In genomic region chr10:28410420-28411135, GRCh38 we compare ENCODE assay signal across 15 cellular contexts.
DNase-seq lines count a peak whose midpoint lies in the region; ATAC-seq, FAIRE-seq and TF ChIP-seq lines count a peak whose summit lies in the region.
"Had no signal": no experiment of that assay in that cellular context is flagged by ENCODE, and none has a peak within 500 bp of the region (broad histone marks: within the 10 kb centered on the region; RNA-seq: fewer than 3 reads in every experiment).

No MANE protein-coding gene starts in this region.

- no peaks in the 10 kb centered on the region for H3K9me3 ChIP-seq in Caco-2
- no peaks in the 10 kb centered on the region for H3K9me3 ChIP-seq in GM12878 (replicated peaks; ENCODE audit: control insufficient read depth, insufficient read depth, low read length)
- H3K9me3 ChIP-seq in lower lobe of right lung: no peaks in the 10 kb centered on the region
- no peaks in the 10 kb centered on the region for H3K9me3 ChIP-seq in SJCRH30 (replicated peaks)

- POLR2A ChIA-PET in Caco-2 (lab: Charles Lee) (no interaction called here), GM12878 (lab: Charles Lee) (no interaction called here)

- BruUV-seq in Caco-2 (replicated peaks; lab: Mats Ljungman, UMichigan) (no TSS peak), GM12878 (replicated peaks; lab: Mats Ljungman, UMichigan) (no TSS peak)

- intact Hi-C loops in Caco-2 (cut with micrococcal nuclease; ENCODE audit: unreplicated experiment): no loop called here
- intact Hi-C loops in GM12878 (cut with micrococcal nuclease; ENCODE audit: unreplicated experiment): no loop called here
- intact Hi-C loops in lower lobe of right lung (cut with DNase I): no loop called here

- SMC1A ChIA-PET in GM12878 (lab: Charles Lee; ENCODE audit: uncharacterized antibody, unreplicated experiment): interaction anchor here (1.4 kb wide), 1 partner anchor 8 kb away, joined by 3 read pairs; no protein-coding TSS in a partner anchor

- H3K4me3 ChIP-seq in Caco-2 (ENCODE audit: low read depth, low read length) (no peak overlapping the region), GM12878 (no peak overlapping the region), lower lobe of right lung (no peak overlapping the region), SJCRH30 (no peak overlapping the region)

- ATAC-seq in GM12878: no peak
- ATAC-seq in lower lobe of right lung: peak; percentile 85 to 88
- ATAC-seq in HG02759 (IDR thresholded peaks at IDR 0.05; ENCODE audit: unreplicated experiment): no peak

- TF ChIP-seq EP300 in GM12878 (IDR thresholded peaks at IDR 0.05; ENCODE audit: borderline replicate concordance in 1 of 2, control insufficient read depth in 1 of 2, low read depth in 2 of 2, low read length in 2 of 2): no peak

- H2AFZ ChIP-seq in GM12878 (ENCODE audit: control insufficient read depth, low read depth, low read length): no peak overlapping the region

- 17% methylated on average over 4 of the region's 4 CpGs for WGBS in GM12878 (ENCODE audit: insufficient coverage, insufficient replicate concordance, low lambda C conversion rate, missing lambda C conversion rate)

- no peak overlapping the region for H3K27ac Mint-ChIP-seq in Caco-2 (ENCODE audit: unreplicated experiment)
- H3K27ac Mint-ChIP-seq: activated CD4-positive, alpha-beta T cell treated with anti-CD3 and anti-CD28 coated beads, Interleukin-2, amount 10 ng/mL, durations not matched to agents 24 days and 14 days had no signal

- H3K36me3 ChIP-seq in Caco-2 (ENCODE audit: control insufficient read depth, insufficient read depth, low read length): no peaks in the 10 kb centered on the region
- no peaks in the 10 kb centered on the region for H3K36me3 ChIP-seq in GM12878 (ENCODE audit: control insufficient read depth in 2 of 2, insufficient read depth in 2 of 2, low read length in 1 of 2)
- H3K36me3 ChIP-seq in lower lobe of right lung: no peaks in the 10 kb centered on the region
- no peaks in the 10 kb centered on the region for H3K36me3 ChIP-seq in SJCRH30

- H3K9ac ChIP-seq in GM12878 (ENCODE audit: control insufficient read depth, insufficient read depth, low read length): no peak overlapping the region

- no peaks in the 10 kb centered on the region for H3K4me1 ChIP-seq in Caco-2
- H3K4me1 ChIP-seq in GM12878 (ENCODE audit: control insufficient read depth, insufficient read depth, low read length): no peaks in the 10 kb centered on the region
- H3K4me1 ChIP-seq in lower lobe of right lung: no peaks in the 10 kb centered on the region
- H3K4me1 ChIP-seq in SJCRH30: no peaks in the 10 kb centered on the region

- H3K4me2 ChIP-seq in GM12878 (ENCODE audit: control insufficient read depth, insufficient read depth): no peak overlapping the region

- TF ChIP-seq CTCF in Caco-2 (IDR thresholded peaks at IDR 0.05; ENCODE audit: insufficient read depth in 1 of 2, low read depth in 1 of 2, low read length in 1 of 2, severe bottlenecking in 1 of 2, unreplicated experiment in 1 of 2): peak; percentile 49 to 51
- TF ChIP-seq CTCF in GM12878 (IDR thresholded peaks at IDR 0.05 in 2 of 3, conservative IDR thresholded peaks at IDR 0.05 in 1 of 3; ENCODE audit: control insufficient read depth in 2 of 3, extremely low read depth in 1 of 3, insufficient read depth in 1 of 3, low read depth in 3 of 3, low read length in 3 of 3): peak in 1 of 3 experiments; percentile 9; a peak in 1 of 6 replicates
- no peak for TF ChIP-seq CTCF in lower lobe of right lung (IDR thresholded peaks at IDR 0.05)

- no peaks in the 10 kb centered on the region for H3K9me3 Mint-ChIP-seq in Caco-2 (ENCODE audit: unreplicated experiment)

- H4K20me1 ChIP-seq in GM12878 (ENCODE audit: control insufficient read depth, insufficient read depth): no peaks in the 10 kb centered on the region

- CTCF ChIA-PET in Caco-2 (lab: Charles Lee): no interaction called here
- CTCF ChIA-PET in GM12878 (lab: Yijun Ruan, JAX): interaction anchor here (2.7 kb wide), 1 partner anchor 17 kb away, joined by 12 read pairs; no protein-coding TSS in a partner anchor

- TF ChIP-seq POLR2A in GM12878 (IDR thresholded peaks at IDR 0.05; ENCODE audit: low read depth, low read length): no peak

- no peaks in the 10 kb centered on the region for H3K36me3 Mint-ChIP-seq in Caco-2 (ENCODE audit: insufficient read depth, unreplicated experiment)

- DNase-seq in Caco-2 (no peak), HT-29 (ENCODE audit: low spot score) (peak; percentile 5), GM12878 (ENCODE audit: low read depth, low spot score) (no peak), lower lobe of right lung (no peak), ureter (ENCODE audit: low spot score) (no peak), SIG-M5 treated with dmso at 0.1 percent for 504 hours (lab: John Stamatoyannopoulos, UW; ENCODE audit: unreplicated experiment) (no peak), SJCRH30 (no peak)
- DNase-seq: activated CD4-positive, alpha-beta T cell treated with anti-CD3 and anti-CD28 coated beads, Interleukin-2, amount 10 ng/mL, durations not matched to agents 24 days and 14 days; activated gamma-delta T cell; cortex of kidney; mesenchymal stem cell; NCI-H2029 treated with DMSO at 0.1 percent for 48 hours; SHP77 had no signal

- H3K27me3 ChIP-seq in Caco-2 (replicated peaks; ENCODE audit: control insufficient read depth, insufficient read depth, low read length): no peaks in the 10 kb centered on the region
- no peaks in the 10 kb centered on the region for H3K27me3 ChIP-seq in GM12878 (replicated peaks in 1 of 2; ENCODE audit: control insufficient read depth in 2 of 2, insufficient read depth in 2 of 2, low read length in 1 of 2)
- H3K27me3 ChIP-seq in lower lobe of right lung (ENCODE audit: low read depth): no peaks in the 10 kb centered on the region
- H3K27me3 ChIP-seq in SJCRH30: no peaks in the 10 kb centered on the region

- TF ChIP-seq RAD21 in GM12878 (IDR thresholded peaks at IDR 0.05; ENCODE audit: insufficient read depth, low read depth, low read length): no peak

- H3K4me3 Mint-ChIP-seq in Caco-2 (ENCODE audit: unreplicated experiment): no peak overlapping the region
- H3K4me3 Mint-ChIP-seq: activated CD4-positive, alpha-beta T cell treated with anti-CD3 and anti-CD28 coated beads, Interleukin-2, amount 10 ng/mL, durations not matched to agents 24 days and 14 days had no signal

- H3K27ac ChIP-seq in GM12878 (ENCODE audit: control insufficient read depth, insufficient read depth) (no peak overlapping the region), lower lobe of right lung (no peak overlapping the region), SJCRH30 (no peak overlapping the region)

- RAD21 ChIA-PET in GM12878 (lab: Charles Lee; ENCODE audit: unreplicated experiment): no interaction called here

- in situ Hi-C loops in GM12878 (cut with MboI): no loop called here

- H3K27me3 Mint-ChIP-seq in Caco-2 (ENCODE audit: insufficient read depth, unreplicated experiment): peaks cover 10% of the 10 kb centered on the region

- no peaks in the 10 kb centered on the region for H3K79me2 ChIP-seq in GM12878 (ENCODE audit: control insufficient read depth, insufficient read depth, low read length)

- H3K4me1 Mint-ChIP-seq in Caco-2 (ENCODE audit: low read depth, unreplicated experiment): peaks cover 17% of the 10 kb centered on the region

- FAIRE-seq in GM12878 (lab: Jason Lieb, UNC): peak; percentile 23
- FAIRE-seq: GM18507 had no signal

TF ChIP-seq in GM12878, 131 proteins besides CTCF, POLR2A, EP300 and RAD21 (continues in another document):
- TF ChIP-seq MEF2B (IDR thresholded peaks at IDR 0.05; ENCODE audit: partially characterized antibody, poor library complexity, severe bottlenecking): no peak
- no peak for TF ChIP-seq BRCA1 (IDR thresholded peaks at IDR 0.05; ENCODE audit: low read depth, low read length)
- no peak for TF ChIP-seq TCF7 (IDR thresholded peaks at IDR 0.05; ENCODE audit: borderline replicate concordance)
- no peak for TF ChIP-seq BACH1 (IDR thresholded peaks at IDR 0.05; ENCODE audit: borderline replicate concordance)
- no peak for TF ChIP-seq HDAC6 (IDR thresholded peaks at IDR 0.05; ENCODE audit: unreplicated experiment)
- no peak for TF ChIP-seq TBL1XR1 (IDR thresholded peaks at IDR 0.05; ENCODE audit: low read depth, low read length)
- no peak for TF ChIP-seq ZNF622 (IDR thresholded peaks at IDR 0.05)
- TF ChIP-seq TCF3 (IDR thresholded peaks at IDR 0.05; ENCODE audit: borderline replicate concordance, insufficient read depth, low read depth, low read length): no peak
- TF ChIP-seq ZBTB33 (IDR thresholded peaks at IDR 0.05): no peak

Comparison
In these comparisons a context has a peak if more than half of its experiments do, and no peak if none do; other contexts are left out.
1. ATAC-seq: peak in lower lobe of right lung (2 of 2); none in GM12878 (single experiment) and HG02759 (single experiment).